ENCODE assay signal across 19 cellular contexts in the genomic region with DNA sequence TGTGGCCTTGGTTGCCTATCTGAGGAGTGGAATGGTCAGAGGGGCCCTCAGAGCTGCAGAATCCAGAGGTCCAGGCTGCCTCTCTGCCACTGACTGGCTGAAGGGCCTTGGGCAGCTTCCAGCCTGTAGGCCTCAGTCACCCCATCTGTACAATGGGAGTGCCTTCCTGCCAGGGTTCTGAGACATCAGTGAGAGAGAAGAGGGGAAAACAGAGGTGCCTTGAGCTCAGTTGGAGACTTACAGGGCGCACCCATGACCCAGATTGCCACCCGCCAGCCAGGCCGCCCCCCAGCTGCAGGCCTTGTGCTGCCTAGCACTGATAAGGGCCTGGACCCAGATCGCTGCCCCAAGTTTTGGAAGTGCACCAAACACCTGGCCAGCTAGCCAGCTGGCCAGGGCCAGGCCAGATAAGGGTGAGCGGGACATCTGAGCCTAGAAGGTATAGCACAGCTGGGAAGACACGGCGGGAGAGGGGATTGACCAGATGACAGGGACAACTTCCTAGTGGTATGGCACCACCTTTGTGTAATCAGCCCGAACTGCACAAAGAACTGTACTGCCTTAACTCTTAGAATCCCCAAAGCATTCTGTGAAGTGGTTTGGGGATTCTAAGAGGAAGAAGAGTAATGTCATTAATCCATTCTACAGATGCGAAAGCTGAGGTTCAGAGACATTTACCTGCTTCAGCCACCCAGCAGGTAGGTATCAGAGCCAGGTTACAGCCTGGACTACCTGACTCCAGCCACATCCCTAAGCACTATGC. TPM values are rescaled to one million over a fixed set of nuclear protein-coding genes. Genes with fewer than 3 reads are reported as not detected.
DNase-seq lines count a peak whose midpoint lies in the region; ATAC-seq and TF ChIP-seq lines count a peak whose summit lies in the region.
"Had no signal": no experiment of that assay in that cellular context is flagged by ENCODE, and none has a peak within 500 bp of the region (broad histone marks: within the 10 kb centered on the region; RNA-seq: fewer than 3 reads in every experiment).

No MANE protein-coding gene starts in this region.

- H3K4me3 Mint-ChIP-seq in H9, result no peak overlapping the region; a peak in 1 of 5 replicates
- no peak overlapping the region for H3K4me3 Mint-ChIP-seq in naive thymus-derived CD4-positive, alpha-beta T cell
- H3K4me3 Mint-ChIP-seq: activated CD8-positive, alpha-beta T cell treated with anti-CD3 and anti-CD28 coated beads, Interleukin-2, amount 10 ng/mL, durations not matched to agents 7 days and 5 days; neural crest cell had no signal

- POLR2A ChIA-PET in naive thymus-derived CD4-positive, alpha-beta T cell (lab: Charles Lee), result no interaction called here

- H3K23ac ChIP-seq in H9 (ENCODE audit: insufficient read length, low read depth, low read length), result no peak overlapping the region

- WGBS in H9 (ENCODE audit: extremely low coverage, insufficient read length, low lambda C conversion rate), result no CpG with 5 or more reads among the region's 9 CpGs

- TF ChIP-seq CTCF in WERI-Rb-1 (IDR thresholded peaks at IDR 0.05; ENCODE audit: low read depth, low read length) (peak; percentile 44), H9 (conservative IDR thresholded peaks at IDR 0.05) (no peak), vagina (IDR thresholded peaks at IDR 0.05) (no peak)

- no peaks in the 10 kb centered on the region for H3K36me3 ChIP-seq in WERI-Rb-1
- H3K36me3 ChIP-seq in naive thymus-derived CD4-positive, alpha-beta T cell (ENCODE audit: control insufficient read depth in 2 of 3, insufficient read depth in 3 of 3, low read length in 3 of 3), result no peaks in the 10 kb centered on the region
- H3K36me3 ChIP-seq in vagina, result no peaks in the 10 kb centered on the region
- H3K36me3 ChIP-seq: heart left ventricle had no signal

- H3K56ac ChIP-seq in H9 (ENCODE audit: insufficient read length, low read depth, low read length), result no peak overlapping the region

- no peak overlapping the region for H3K9ac ChIP-seq in H9 (ENCODE audit: extremely low read depth, insufficient read length, low read length)

- no peak overlapping the region for H2BK12ac ChIP-seq in H9 (ENCODE audit: insufficient read length, low read depth, low read length)

- ATAC-seq in left colon, result peak; percentile 51
- ATAC-seq in naive thymus-derived CD4-positive, alpha-beta T cell, result no peak
- ATAC-seq: activated CD8-positive, alpha-beta T cell treated with anti-CD3 and anti-CD28 coated beads, Interleukin-2, amount 10 ng/mL, durations not matched to agents 7 days and 5 days; heart left ventricle had no signal

- H3K27ac ChIP-seq in WERI-Rb-1 (no peak overlapping the region), H9 (ENCODE audit: insufficient read length, low read depth, low read length) (no peak overlapping the region), vagina (no peak overlapping the region)
- no peak overlapping the region for H3K27ac ChIP-seq in naive thymus-derived CD4-positive, alpha-beta T cell (ENCODE audit: low read depth, low read length)
- H3K27ac ChIP-seq: heart left ventricle had no signal

- H3K4me3 ChIP-seq in WERI-Rb-1 (ENCODE audit: low read depth, low read length), result no peak overlapping the region
- no peak overlapping the region for H3K4me3 ChIP-seq in naive thymus-derived CD4-positive, alpha-beta T cell (ENCODE audit: low read length)
- H3K4me3 ChIP-seq in vagina, result no peak overlapping the region
- H3K4me3 ChIP-seq: heart left ventricle had no signal

- H3K4me1 Mint-ChIP-seq in H9, result peaks cover 4 to 6% of the 10 kb centered on the region in 2 experiments
- peaks cover 0 to 4% (median 0%) of the 10 kb centered on the region in 7 donors for H3K4me1 Mint-ChIP-seq in naive thymus-derived CD4-positive, alpha-beta T cell

- H2AFZ ChIP-seq in H9 (ENCODE audit: low read length), result no peak overlapping the region

- H3K27me3 Mint-ChIP-seq in H9 (ENCODE audit: low read depth), result peaks cover 13% of the 10 kb centered on the region
- H3K27me3 Mint-ChIP-seq in naive thymus-derived CD4-positive, alpha-beta T cell, result peaks cover 0 to 1% (median 0%) of the 10 kb centered on the region in 5 donors

- no peak overlapping the region for H2BK20ac ChIP-seq in H9 (ENCODE audit: low read depth, low read length, poor library complexity, severe bottlenecking)

- no peak overlapping the region for H2BK5ac ChIP-seq in H9 (ENCODE audit: insufficient read length, low read length)

- no peak overlapping the region for H4K5ac ChIP-seq in H9 (ENCODE audit: insufficient read length, low read depth, low read length)

- H3K23me2 ChIP-seq in H9 (ENCODE audit: insufficient read length, low read depth, low read length, poor library complexity, severe bottlenecking), result no peaks in the 10 kb centered on the region

- H3K9me3 ChIP-seq in WERI-Rb-1 (ENCODE audit: severe bottlenecking) (no peaks in the 10 kb centered on the region), H9 (ENCODE audit: control insufficient read depth, low read depth, low read length) (no peaks in the 10 kb centered on the region), vagina (no peaks in the 10 kb centered on the region)
- H3K9me3 ChIP-seq in naive thymus-derived CD4-positive, alpha-beta T cell (ENCODE audit: control insufficient read depth in 2 of 3, low read length in 3 of 3), result no peaks in the 10 kb centered on the region
- H3K9me3 ChIP-seq: heart left ventricle had no signal

- H4K91ac ChIP-seq in H9 (ENCODE audit: insufficient read length, low read depth, low read length), result no peak overlapping the region

- no peak overlapping the region for H2BK120ac ChIP-seq in H9 (ENCODE audit: low read depth, low read length, poor library complexity, severe bottlenecking)

- H3K27me3 ChIP-seq in WERI-Rb-1 (ENCODE audit: insufficient read depth, low read depth, severe bottlenecking), result no peaks in the 10 kb centered on the region
- H3K27me3 ChIP-seq in H9 (ENCODE audit: insufficient read depth, low read length), result no peaks in the 10 kb centered on the region
- H3K27me3 ChIP-seq in naive thymus-derived CD4-positive, alpha-beta T cell (ENCODE audit: control insufficient read depth in 2 of 2, insufficient read depth in 2 of 2, low read length in 2 of 2), result no peaks in the 10 kb centered on the region
- no peaks in the 10 kb centered on the region for H3K27me3 ChIP-seq in vagina
- H3K27me3 ChIP-seq: heart left ventricle had no signal

- no peaks in the 10 kb centered on the region for H3K4me1 ChIP-seq in H9 (ENCODE audit: insufficient read depth, low read length)
- H3K4me1 ChIP-seq in naive thymus-derived CD4-positive, alpha-beta T cell (ENCODE audit: control insufficient read depth in 2 of 2, insufficient read depth in 2 of 2, low read length in 2 of 2), result no peaks in the 10 kb centered on the region
- no peaks in the 10 kb centered on the region for H3K4me1 ChIP-seq in vagina

- TF ChIP-seq POLR2A in vagina (IDR thresholded peaks at IDR 0.05), result no peak

- no peak overlapping the region for H3K4me2 ChIP-seq in H9 (ENCODE audit: insufficient read depth, insufficient read length, low read length)

- no peak overlapping the region for H3T11ph ChIP-seq in H9 (ENCODE audit: low read length)

- H3K36me3 Mint-ChIP-seq in H9 (ENCODE audit: insufficient read depth in 1 of 3, low read depth in 3 of 3), result no peaks in the 10 kb centered on the region
- H3K36me3 Mint-ChIP-seq in naive thymus-derived CD4-positive, alpha-beta T cell, result no peaks in the 10 kb centered on the region

- no peak overlapping the region for H2BK15ac ChIP-seq in H9 (ENCODE audit: low read depth, low read length)

- no peak overlapping the region for H2AK5ac ChIP-seq in H9 (ENCODE audit: insufficient read length, low read length)

- no peaks in the 10 kb centered on the region for H3K9me3 Mint-ChIP-seq in H9
- no peaks in the 10 kb centered on the region for H3K9me3 Mint-ChIP-seq in naive thymus-derived CD4-positive, alpha-beta T cell
- H3K9me3 Mint-ChIP-seq: activated T-helper 2 cell treated with anti-CD3 and anti-CD28 coated beads, Interferon-gamma antibody, Interleukin-2, Interleukin-4, amounts not matched to agents 10 μg/mL and 5 μg/mL and 100 μg/mL, durations not matched to agents 14 hours and 24 hours and 36 hours; neural crest cell had no signal

- no peaks in the 10 kb centered on the region for H3K79me2 ChIP-seq in H9 (ENCODE audit: insufficient read depth, low read length)

- H3K27ac Mint-ChIP-seq in H9, result peak overlapping the region in 1 of 3 experiments; percentile 47; a peak in 2 of 7 replicates
- peak overlapping the region in 1 of 9 donors; percentile 81 for H3K27ac Mint-ChIP-seq in naive thymus-derived CD4-positive, alpha-beta T cell
- H3K27ac Mint-ChIP-seq: activated CD8-positive, alpha-beta T cell treated with anti-CD3 and anti-CD28 coated beads, Interleukin-2, amount 10 ng/mL, durations not matched to agents 7 days and 5 days; activated T-helper 2 cell treated with anti-CD3 and anti-CD28 coated beads, Interferon-gamma antibody, Interleukin-2, Interleukin-4, amounts not matched to agents 10 μg/mL and 5 μg/mL and 100 μg/mL, durations not matched to agents 14 hours and 24 hours and 36 hours had no signal

- no peak overlapping the region for H3K18ac ChIP-seq in H9 (ENCODE audit: insufficient read length, low read depth, low read length)

- intact Hi-C loops in left colon (cut with DNase I, micrococcal nuclease) (no loop called here), vagina (cut with DNase I) (no loop called here)
- intact Hi-C loops in naive thymus-derived CD4-positive, alpha-beta T cell (cut with micrococcal nuclease), result loop anchor here in 1 of 2 donors (5.0 kb wide), 1 partner anchor 44 kb away; no protein-coding TSS in a partner anchor

- H4K8ac ChIP-seq in H9 (replicated peaks; ENCODE audit: insufficient read length, low read depth, low read length), result no peak overlapping the region

- DNase-seq in ELR (ENCODE audit: low read depth), result peak; percentile 17
- DNase-seq in LHCN-M2 (ENCODE audit: low read depth), result peak; percentile 13
- DNase-seq in WERI-Rb-1, result peak; percentile 55
- no peak for DNase-seq in left colon
- no peak for DNase-seq in H9
- DNase-seq in T1000 (lab: John Stamatoyannopoulos, UW), result no peak
- no peak for DNase-seq in naive thymus-derived CD4-positive, alpha-beta T cell
- no peak for DNase-seq in vagina (ENCODE audit: extremely low spot score in 2 of 2)
- DNase-seq: activated CD8-positive, alpha-beta T cell treated with anti-CD3 and anti-CD28 coated beads, Interleukin-2, amount 10 ng/mL, durations not matched to agents 7 days and 5 days; cortex of kidney; DMS153; heart left ventricle; mesendoderm; NCI-H1048 had no signal

- H4K20me1 ChIP-seq in H9 (ENCODE audit: control insufficient read depth, insufficient read depth, insufficient read length), result no peaks in the 10 kb centered on the region

- no peak overlapping the region for H3K4ac ChIP-seq in H9 (ENCODE audit: low read depth, low read length)

- CTCF ChIA-PET in naive thymus-derived CD4-positive, alpha-beta T cell (lab: Charles Lee), result interaction anchor here (1.1 kb wide), 1 partner anchor 45 kb away, joined by 3 read pairs; no protein-coding TSS in a partner anchor

- H3K79me1 ChIP-seq in H9 (ENCODE audit: insufficient read depth, low read depth, low read length, poor library complexity, severe bottlenecking), result no peaks in the 10 kb centered on the region

- no peak overlapping the region for H3K14ac ChIP-seq in H9 (ENCODE audit: insufficient read depth, low read length)

RNA-seq across cellular contexts. Expression of a gene that starts 1.4 kb away (rescaled TPM):
- total RNA-seq in LHCN-M2 (2014; rRNA removed), result not detected in 2 replicates
- not detected for polyA plus RNA-seq in LHCN-M2 (2012)
- total RNA-seq in left colon, result not detected
- total RNA-seq in H9 (2021), result 0.13 TPM in 1 of 2 replicates, not detected in the other
- total RNA-seq in naive thymus-derived CD4-positive, alpha-beta T cell, result under 1 TPM in 1 of 5 experiments, not detected in 4; 0.15 TPM
- polyA plus RNA-seq in naive thymus-derived CD4-positive, alpha-beta T cell, result not detected
- not detected for total RNA-seq in vagina
- total RNA-seq: activated CD8-positive, alpha-beta T cell treated with anti-CD3 and anti-CD28 coated beads, Interleukin-2, amount 10 ng/mL, durations not matched to agents 7 days and 5 days; activated T-helper 2 cell treated with anti-CD3 and anti-CD28 coated beads, Interferon-gamma antibody, Interleukin-2, Interleukin-4, amounts not matched to agents 10 μg/mL and 5 μg/mL and 100 μg/mL, durations not matched to agents 14 hours and 24 hours and 36 hours; neural crest cell had no signal
- polyA plus RNA-seq: BJ, esophagus, keratinocyte had no signal

RNA-seq across cellular contexts. Expression of a gene that starts 41.8 kb away (rescaled TPM):
- 0.32 TPM in 1 of 2 replicates, not detected in the other for total RNA-seq in LHCN-M2 (2014; rRNA removed)
- polyA plus RNA-seq in LHCN-M2 (2012), result 0.41 TPM
- 1 to 10 TPM in 1 of 2 donors, under 1 TPM in 1; 0.46 to 1.5 TPM for total RNA-seq in left colon
- 2.2 and 3.8 TPM in 2 replicates for total RNA-seq in H9 (2021)
- under 1 TPM in 2 of 5 experiments, not detected in 3; 0.08 to 0.22 TPM for total RNA-seq in naive thymus-derived CD4-positive, alpha-beta T cell
- not detected for polyA plus RNA-seq in naive thymus-derived CD4-positive, alpha-beta T cell
- 2.0 TPM for total RNA-seq in vagina

RNA-seq across cellular contexts. Expression of a gene that starts 47.1 kb away (rescaled TPM):
- 66.5 and 76.0 TPM in 2 replicates for total RNA-seq in LHCN-M2 (2014; rRNA removed)
- polyA plus RNA-seq in LHCN-M2 (2012), result 50.3 TPM
- total RNA-seq in left colon, result 10 to 100 TPM; 61.1 to 69.6 TPM
- 151 and 164 TPM in 2 replicates for total RNA-seq in H9 (2021)
- total RNA-seq in naive thymus-derived CD4-positive, alpha-beta T cell, result 100 to 1,000 TPM; 126 to 303 (median 175) TPM
- 10 to 100 TPM; 49.0 to 84.7 TPM for polyA plus RNA-seq in naive thymus-derived CD4-positive, alpha-beta T cell
- 53.5 TPM for total RNA-seq in vagina

RNA-seq across cellular contexts. Expression of a gene that starts 58.0 kb away (rescaled TPM):
- total RNA-seq in LHCN-M2 (2014; rRNA removed), result 113 and 136 TPM in 2 replicates
- polyA plus RNA-seq in LHCN-M2 (2012), result 125 TPM
- total RNA-seq in left colon, result 100 to 1,000 TPM; 137 to 148 TPM
- total RNA-seq in H9 (2021), result 227 and 235 TPM in 2 replicates
- 100 to 1,000 TPM in 3 of 5 experiments, 10 to 100 TPM in 2; 75.4 to 107 (median 101) TPM for total RNA-seq in naive thymus-derived CD4-positive, alpha-beta T cell
- polyA plus RNA-seq in naive thymus-derived CD4-positive, alpha-beta T cell, result 100 to 1,000 TPM; 122 to 155 TPM
- 93.1 TPM for total RNA-seq in vagina

Comparison
In these comparisons a context has a peak if more than half of its experiments do, and no peak if none do; other contexts are left out.
1. DNase-seq: peak in ELR (single experiment), LHCN-M2 (single experiment) and WERI-Rb-1 (single experiment); none in left colon (0 of 2), H9 (single experiment), T1000 (single experiment), naive thymus-derived CD4-positive, alpha-beta T cell (0 of 9) and vagina (0 of 2).